In the genomic region with DNA sequence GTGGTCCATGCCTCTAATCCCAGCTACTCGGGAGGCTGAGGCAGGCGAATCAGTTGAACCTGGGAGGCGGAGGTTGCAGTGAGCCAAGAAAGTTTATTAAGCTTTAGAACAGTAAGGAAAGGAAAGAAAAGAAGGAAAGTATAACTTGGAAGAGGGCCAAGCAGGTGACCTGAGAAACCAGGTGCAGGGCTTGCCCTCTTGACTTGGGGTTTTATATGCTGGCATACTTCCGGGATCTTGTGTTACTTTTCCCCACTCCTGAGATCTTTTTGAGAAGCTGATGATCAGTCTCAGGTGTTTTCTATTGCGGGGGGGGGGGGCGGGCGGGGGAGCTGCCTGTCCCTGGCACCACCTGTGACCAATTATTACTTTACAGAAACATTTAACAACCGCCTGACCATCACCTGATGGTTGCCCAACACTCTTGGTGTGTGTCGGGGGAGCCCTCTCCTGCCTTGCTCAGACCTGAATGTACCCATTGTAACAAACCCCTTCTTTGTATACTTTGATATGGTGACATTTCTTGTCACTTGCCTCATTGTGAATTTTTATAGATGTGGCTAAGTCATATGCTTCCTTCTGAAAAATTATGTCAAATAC, we compare ENCODE assay signal across 19 cellular contexts. TPM values are rescaled to one million over a fixed set of nuclear protein-coding genes. Genes with fewer than 3 reads are reported as not detected.
DNase-seq lines count a peak whose midpoint lies in the region; ATAC-seq and TF ChIP-seq lines count a peak whose summit lies in the region.
"Had no signal": no experiment of that assay in that cellular context is flagged by ENCODE, and none has a peak within 500 bp of the region (broad histone marks: within the 10 kb centered on the region; RNA-seq: fewer than 3 reads in every experiment).

No MANE protein-coding gene starts in this region.

- WGBS in GM23248 (ENCODE audit: low coverage in 1 of 2, low lambda C conversion rate in 2 of 2, missing lambda C conversion rate in 2 of 2), 2 experiments, result 36 to 45% methylated on average over 7 to 9 of the region's 9 CpGs

- H3K4me1 Mint-ChIP-seq in natural killer cell treated with Interleukin-12 subunit alpha and Interleukin-12 subunit beta and Interleukin-15 and Interleukin-18, amount 100 ng/mL, for 72 hours (ENCODE audit: low read depth in 2 of 2), result peaks cover 28 to 33% of the 10 kb centered on the region in 2 donors

- H3F3A ChIP-seq in GM23248 (ENCODE audit: insufficient read depth), result peaks cover 14% of the 10 kb centered on the region; the same call in 1 of the 2 replicates

- H3K27me3 Mint-ChIP-seq in natural killer cell treated with Interleukin-12 subunit alpha and Interleukin-12 subunit beta and Interleukin-15 and Interleukin-18, amount 100 ng/mL, for 72 hours, result no peaks in the 10 kb centered on the region
- H3K27me3 Mint-ChIP-seq: activated CD8-positive, alpha-beta T cell treated with anti-CD3 and anti-CD28 coated beads for 36 hours had no signal

- H3K9ac ChIP-seq in GM23248, result no peak overlapping the region

- no peak overlapping the region for H3K4me2 ChIP-seq in GM23248 (ENCODE audit: unreplicated experiment)
- H3K4me2 ChIP-seq: PC-9 had no signal

- TF ChIP-seq CTCF in C4-2B (conservative IDR thresholded peaks at IDR 0.05), result no peak

- no peaks in the 10 kb centered on the region for H3K4me1 ChIP-seq in GM23248 (ENCODE audit: insufficient read depth)
- H3K4me1 ChIP-seq: SJSA1 had no signal

- H2AFZ ChIP-seq in GM23248, result peak overlapping the region; percentile 33; the same call in 1 of the 2 replicates
- H2AFZ ChIP-seq: PC-9 had no signal

- H3K4me3 Mint-ChIP-seq in natural killer cell treated with Interleukin-12 subunit alpha and Interleukin-12 subunit beta and Interleukin-15 and Interleukin-18, amount 100 ng/mL, for 72 hours, result no peak overlapping the region
- H3K4me3 Mint-ChIP-seq: activated CD8-positive, alpha-beta T cell treated with anti-CD3 and anti-CD28 coated beads for 36 hours had no signal

- H3K27ac ChIP-seq in C4-2B, result peak overlapping the region; percentile 21; the same call in 1 of the 2 replicates
- no peak overlapping the region for H3K27ac ChIP-seq in GM23248
- H3K27ac ChIP-seq: PC-9, SJSA1, tibial nerve had no signal

- H3K9me3 ChIP-seq in GM23248 (ENCODE audit: low read depth), result no peaks in the 10 kb centered on the region
- H3K9me3 ChIP-seq: tibial nerve had no signal

- no peaks in the 10 kb centered on the region for H3K36me3 Mint-ChIP-seq in natural killer cell treated with Interleukin-12 subunit alpha and Interleukin-12 subunit beta and Interleukin-15 and Interleukin-18, amount 100 ng/mL, for 72 hours
- H3K36me3 Mint-ChIP-seq: activated naive CD4-positive, alpha-beta T cell treated with anti-CD3 and anti-CD28 coated beads, Interleukin-2, amount 50 U/mL, for 72 hours had no signal

- in situ Hi-C loops in GM23248 (cut with MboI), result loop anchor here (5.0 to 10.0 kb wide), 2 partner anchors 101 to 269 kb away; a partner anchor contains a TSS
- in situ Hi-C loops in SK-MEL-5 (cut with HindIII; ENCODE audit: low pct_unique_long_range_greater_than_20kb, low sequenced_read_pairs), result no loop called here

- H3K9me2 ChIP-seq in GM23248 (ENCODE audit: insufficient read depth), result no peaks in the 10 kb centered on the region

- H3K79me2 ChIP-seq in GM23248 (ENCODE audit: insufficient read depth), result no peaks in the 10 kb centered on the region

- peaks cover 3% of the 10 kb centered on the region for H3K9me3 Mint-ChIP-seq in natural killer cell treated with Interleukin-12 subunit alpha and Interleukin-12 subunit beta and Interleukin-15 and Interleukin-18, amount 100 ng/mL, for 72 hours
- H3K9me3 Mint-ChIP-seq: activated naive CD4-positive, alpha-beta T cell treated with anti-CD3 and anti-CD28 coated beads, Interleukin-2, amount 50 U/mL, for 72 hours had no signal

- no peak overlapping the region for H3K4me3 ChIP-seq in GM23248
- H3K4me3 ChIP-seq: PC-9, SJSA1, tibial nerve had no signal

- ATAC-seq in natural killer cell treated with Interleukin-12 subunit alpha and Interleukin-12 subunit beta and Interleukin-15 and Interleukin-18, amount 100 ng/mL, for 72 hours, result no peak
- ATAC-seq in HG03469 (IDR thresholded peaks at IDR 0.05; ENCODE audit: unreplicated experiment) (no peak), HG03280 (IDR thresholded peaks at IDR 0.05; ENCODE audit: unreplicated experiment) (no peak)
- ATAC-seq: activated CD8-positive, alpha-beta T cell treated with anti-CD3 and anti-CD28 coated beads for 36 hours; activated naive CD4-positive, alpha-beta T cell treated with anti-CD3 and anti-CD28 coated beads, Interleukin-2, amount 50 U/mL, for 72 hours had no signal

- H3K36me3 ChIP-seq in GM23248 (ENCODE audit: low read depth), result no peaks in the 10 kb centered on the region
- H3K36me3 ChIP-seq: SJSA1, tibial nerve had no signal

- no peaks in the 10 kb centered on the region for H4K20me1 ChIP-seq in GM23248 (ENCODE audit: insufficient read depth)

- no peak for DNase-seq in GM23248
- peak; percentile 90 for DNase-seq in SK-MEL-5 (ENCODE audit: low read depth, low spot score)
- no peak for DNase-seq in natural killer cell treated with Interleukin-12 subunit alpha and Interleukin-12 subunit beta and Interleukin-15 and Interleukin-18, amount 100 ng/mL, for 72 hours (ENCODE audit: low spot score)
- DNase-seq in NCI-H82 (lab: John Stamatoyannopoulos, UW), result no peak
- DNase-seq in DMS153 treated with DMSO at 0.1 percent for 48 hours (lab: John Stamatoyannopoulos, UW; ENCODE audit: unreplicated experiment), result no peak
- DNase-seq: activated CD8-positive, alpha-beta T cell treated with anti-CD3 and anti-CD28 coated beads for 36 hours; activated T-cell treated with anti-CD3 and anti-CD28 coated beads, Interleukin-2, amount 50 U/mL, for 48 hours; head of caudate nucleus; NCI-H146; NCI-H526 treated with DMSO at 0.1 percent for 48 hours; PC-9; stimulated activated CD4-positive, alpha-beta T cell treated with anti-CD3 and anti-CD28 coated beads, Interleukin-2, amount 100 ng/mL, for 24 hours; stimulated activated naive CD4-positive, alpha-beta T cell treated with Interleukin-2 at 50 U/mL for 16 hours had no signal

- no peaks in the 10 kb centered on the region for H3K27me3 ChIP-seq in GM23248 (replicated peaks; ENCODE audit: insufficient read depth)
- H3K27me3 ChIP-seq: SJSA1, tibial nerve had no signal

- peak overlapping the region; percentile 42 to 84 for H3K27ac Mint-ChIP-seq in natural killer cell treated with Interleukin-12 subunit alpha and Interleukin-12 subunit beta and Interleukin-15 and Interleukin-18, amount 100 ng/mL, for 72 hours
- H3K27ac Mint-ChIP-seq: activated CD8-positive, alpha-beta T cell treated with anti-CD3 and anti-CD28 coated beads for 36 hours had no signal

RNA-seq across cellular contexts. Expression of a gene that starts 6.9 kb away (rescaled TPM):
- total RNA-seq in GM23248 (2014; rRNA removed; shearing (Covaris generic)), result 5.1 and 5.2 TPM in 2 replicates
- 2.8 and 2.9 TPM in 2 replicates for polyA plus RNA-seq in GM23248 (2016; fragmentation: Nextera tagmentation; extraction: Ambion mirVana)
- total RNA-seq in SK-MEL-5 (2014; rRNA removed; shearing (Covaris generic)), result 4.1 and 4.6 TPM in 2 replicates
- polyA plus RNA-seq in SK-MEL-5 (2015; cell fraction: cytosol; rRNA removed), result 3.3 and 4.0 TPM in 2 replicates
- 8.2 and 10.8 TPM in 2 replicates for polyA plus RNA-seq in SK-MEL-5 (2015; cell fraction: nucleus; rRNA removed)
- total RNA-seq in natural killer cell treated with Interleukin-12 subunit alpha and Interleukin-12 subunit beta and Interleukin-15 and Interleukin-18, amount 100 ng/mL, for 72 hours, result 10 to 100 TPM; 17.5 to 23.0 TPM
